ENCODE assay signal across 17 cellular contexts in genomic region chr15:40232625-40233070, GRCh38. TPM values are rescaled to one million over a fixed set of nuclear protein-coding genes. Genes with fewer than 3 reads are reported as not detected.
DNase-seq lines count a peak whose midpoint lies in the region; ATAC-seq and TF ChIP-seq lines count a peak whose summit lies in the region.
"Had no signal": no experiment of that assay in that cellular context is flagged by ENCODE, and none has a peak within 500 bp of the region (broad histone marks: within the 10 kb centered on the region; RNA-seq: fewer than 3 reads in every experiment).

No MANE protein-coding gene starts in this region.

- H4K12ac ChIP-seq in trophoblast cell (ENCODE audit: low read depth, low read length) = peak overlapping the region; percentile 43

- no peaks in the 10 kb centered on the region for H3K9me3 Mint-ChIP-seq in activated naive CD4-positive, alpha-beta T cell treated with anti-CD3 and anti-CD28 coated beads, Interleukin-2, amount 50 U/mL, for 72 hours

- no CpG with 5 or more reads among the region's 7 CpGs for WGBS in trophoblast cell (ENCODE audit: extremely low coverage, insufficient coverage, insufficient read length)

- H3K27me3 ChIP-seq in trophoblast cell (ENCODE audit: insufficient read depth, low read length) = no peaks in the 10 kb centered on the region
- H3K27me3 ChIP-seq: pancreas had no signal

- no peak overlapping the region for H2BK12ac ChIP-seq in trophoblast cell (ENCODE audit: low read length)

- H3K4me2 ChIP-seq in trophoblast cell (ENCODE audit: low read length) = no peak overlapping the region

- POLR2A ChIA-PET in RWPE1 (lab: Yijun Ruan, JAX; ENCODE audit: low non-redundant PET) = interaction anchor here (1.0 kb wide), 1 partner anchor 8 kb away, joined by 3 read pairs; no protein-coding TSS in a partner anchor

- no peak overlapping the region for H3K9ac ChIP-seq in trophoblast cell (ENCODE audit: low read length)

- no peaks in the 10 kb centered on the region for H3K79me1 ChIP-seq in trophoblast cell (ENCODE audit: low read length)

- H3K9me3 ChIP-seq in trophoblast cell (ENCODE audit: insufficient read depth, low read depth, low read length) = no peaks in the 10 kb centered on the region
- H3K9me3 ChIP-seq: pancreas, thoracic aorta had no signal

- no peak overlapping the region for H3K23ac ChIP-seq in trophoblast cell (ENCODE audit: low read length)

- CTCF ChIA-PET in RWPE1 (lab: Yijun Ruan, JAX) = interaction anchor here (1.9 to 6.0 kb wide), 2 partner anchors 15 to 41 kb away, joined by 5 to 44 read pairs; no protein-coding TSS in a partner anchor

- no peak overlapping the region for H2AFZ ChIP-seq in trophoblast cell (ENCODE audit: insufficient read depth, low read length, poor library complexity)

- H3K4ac ChIP-seq in trophoblast cell (ENCODE audit: low read depth, low read length) = no peak overlapping the region

- H2AK5ac ChIP-seq in trophoblast cell (ENCODE audit: low read length) = peak overlapping the region; percentile 54

- DNase-seq in NCI-H2171 treated with DMSO at 0.1 percent for 48 hours (lab: John Stamatoyannopoulos, UW) (peak; percentile 22), NCI-H2171 (lab: John Stamatoyannopoulos, UW) (no peak), RWPE1 (ENCODE audit: low spot score) (peak; percentile 42), trophoblast cell (no peak), AG08395 (ENCODE audit: low spot score) (no peak)
- DNase-seq in activated naive CD4-positive, alpha-beta T cell (lab: John Stamatoyannopoulos, UW) = no peak
- DNase-seq in activated naive CD4-positive, alpha-beta T cell treated with anti-CD3 and anti-CD28 coated beads, Interleukin-2, amount 50 U/mL, for 72 hours (ENCODE audit: low spot score in 2 of 2) = no peak
- DNase-seq: activated CD4-positive, CD25-positive, alpha-beta regulatory T cell treated with anti-CD3 and anti-CD28 coated beads, Interleukin-2, amount 50 U/mL, for 72 hours; activated CD8-positive, alpha-beta memory T cell treated with anti-CD3 and anti-CD28 coated beads, Interleukin-2, amount 50 U/mL, for 48 hours; NCI-H146; NCI-H774; stimulated activated CD4-positive, alpha-beta T cell treated with anti-CD3 and anti-CD28 coated beads, Interleukin-12 subunit alpha, Interleukin-12 subunit beta, amount 100 ng/mL, for 4 hours had no signal

- no peak for TF ChIP-seq CTCF in RWPE1 (conservative IDR thresholded peaks at IDR 0.05; ENCODE audit: low read depth)

- peak overlapping the region; percentile 86 for H3K27ac ChIP-seq in RWPE1
- no peak overlapping the region for H3K27ac ChIP-seq in trophoblast cell (ENCODE audit: low read depth, low read length)
- H3K27ac ChIP-seq: pancreas, thoracic aorta had no signal

- H2BK120ac ChIP-seq in trophoblast cell (ENCODE audit: insufficient read depth, low read length, poor library complexity) = no peak overlapping the region

- peaks cover 2 to 3% of the 10 kb centered on the region in 2 experiments for H3K36me3 ChIP-seq in trophoblast cell (ENCODE audit: control insufficient read depth in 1 of 2, insufficient read depth in 2 of 2, low read length in 2 of 2)
- H3K36me3 ChIP-seq: pancreas, thoracic aorta had no signal

- H4K8ac ChIP-seq in trophoblast cell (ENCODE audit: low read depth, low read length) = no peak overlapping the region

- no peak overlapping the region for H3K27ac Mint-ChIP-seq in activated naive CD4-positive, alpha-beta T cell treated with anti-CD3 and anti-CD28 coated beads, Interleukin-2, amount 50 U/mL, for 72 hours
- H3K27ac Mint-ChIP-seq: activated naive CD8-positive, alpha-beta T cell had no signal

- no peak overlapping the region for H4K91ac ChIP-seq in trophoblast cell (ENCODE audit: low read depth, low read length)

- H3K79me2 ChIP-seq in trophoblast cell (ENCODE audit: control insufficient read depth, insufficient read depth, low read length, poor library complexity) = no peaks in the 10 kb centered on the region

- H2BK5ac ChIP-seq in trophoblast cell (ENCODE audit: low read depth, low read length, poor library complexity) = no peak overlapping the region

- no peak overlapping the region for H3K14ac ChIP-seq in trophoblast cell (ENCODE audit: low read length)

- peaks cover 0 to 5% of the 10 kb centered on the region in 2 experiments for H3K4me1 ChIP-seq in trophoblast cell (ENCODE audit: control insufficient read depth in 1 of 2, insufficient read depth in 2 of 2, low read length in 2 of 2)
- H3K4me1 ChIP-seq: pancreas had no signal

- H3K36me3 Mint-ChIP-seq in activated naive CD4-positive, alpha-beta T cell treated with anti-CD3 and anti-CD28 coated beads, Interleukin-2, amount 50 U/mL, for 72 hours = no peaks in the 10 kb centered on the region
- H3K36me3 Mint-ChIP-seq: activated naive CD8-positive, alpha-beta T cell had no signal

- peak; percentile 58 for ATAC-seq in esophagus mucosa
- ATAC-seq in activated naive CD4-positive, alpha-beta T cell treated with anti-CD3 and anti-CD28 coated beads, Interleukin-2, amount 50 U/mL, for 72 hours = no peak
- ATAC-seq: pancreas had no signal

- no peak overlapping the region for H3K4me3 ChIP-seq in trophoblast cell (ENCODE audit: low read depth, low read length)
- H3K4me3 ChIP-seq: pancreas, thoracic aorta had no signal

- H3K18ac ChIP-seq in trophoblast cell (ENCODE audit: low read length) = no peak overlapping the region

RNA-seq across cellular contexts. Expression of gene PAK6, which starts 6.2 kb away (rescaled TPM):
- 25.3 TPM for total RNA-seq in esophagus mucosa
- polyA plus RNA-seq in trophoblast cell (2013) = 8.4 and 8.5 TPM in 2 replicates
- under 1 TPM; 0.29 to 0.30 TPM for total RNA-seq in activated naive CD4-positive, alpha-beta T cell treated with anti-CD3 and anti-CD28 coated beads, Interleukin-2, amount 50 U/mL, for 72 hours

RNA-seq across cellular contexts. Expression of gene ANKRD63, which starts 50.2 kb away (rescaled TPM):
- not detected for total RNA-seq in esophagus mucosa
- 0.15 and 0.21 TPM in 2 replicates for polyA plus RNA-seq in trophoblast cell (2013)
- total RNA-seq in activated naive CD4-positive, alpha-beta T cell treated with anti-CD3 and anti-CD28 coated beads, Interleukin-2, amount 50 U/mL, for 72 hours = not detected
- total RNA-seq: mesenteric fat pad, pancreas, thoracic aorta had no signal
- polyA plus RNA-seq: pancreas had no signal

Comparison
In these comparisons a context has a peak if more than half of its experiments do, and no peak if none do; other contexts are left out.
1. DNase-seq: peak in NCI-H2171 treated with DMSO at 0.1 percent for 48 hours (single experiment) and RWPE1 (single experiment); none in NCI-H2171 (single experiment), trophoblast cell (0 of 2), activated naive CD4-positive, alpha-beta T cell (0 of 4), AG08395 (single experiment) and activated naive CD4-positive, alpha-beta T cell treated with anti-CD3 and anti-CD28 coated beads, Interleukin-2, amount 50 U/mL, for 72 hours (0 of 2).
2. RNA of gene PAK6, which starts 6.2 kb away (total RNA-seq): 25.3 TPM in esophagus mucosa (single experiment); 0.29 to 0.30 TPM in activated naive CD4-positive, alpha-beta T cell treated with anti-CD3 and anti-CD28 coated beads, Interleukin-2, amount 50 U/mL, for 72 hours; every median in the first group is over 10 times any median in the second.